ENCODE assay signal across 16 cellular contexts in the genomic region with DNA sequence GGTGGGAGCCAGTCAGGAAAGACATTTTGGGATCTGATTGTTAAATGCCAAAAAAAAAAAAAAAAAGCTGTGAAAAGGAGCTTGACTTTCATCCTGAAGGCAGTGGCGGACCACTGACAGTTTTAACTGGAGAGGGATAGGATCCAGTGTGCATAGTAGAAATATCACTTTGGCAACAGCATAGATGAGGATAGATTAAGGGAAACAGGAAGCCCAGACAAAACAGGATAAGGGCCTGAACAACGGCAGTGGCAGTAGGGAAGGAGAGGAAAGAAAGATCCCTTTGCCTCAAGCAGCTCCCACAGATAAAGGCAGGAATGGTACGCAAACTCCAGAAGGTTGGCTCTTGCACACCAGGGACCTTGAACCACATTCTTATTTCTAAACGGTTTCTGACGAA.
DNase-seq lines count a peak whose midpoint lies in the region; ATAC-seq, FAIRE-seq and TF ChIP-seq lines count a peak whose summit lies in the region.
"Had no signal": no experiment of that assay in that cellular context is flagged by ENCODE, and none has a peak within 500 bp of the region (broad histone marks: within the 10 kb centered on the region; RNA-seq: fewer than 3 reads in every experiment).

No MANE protein-coding gene starts in this region.

- H3K4me2 ChIP-seq in GM23338 (no peak overlapping the region), hepatocyte (peak overlapping the region; percentile 24), smooth muscle cell (peak overlapping the region; percentile 38)

- WGBS in hepatocyte (ENCODE audit: low lambda C conversion rate, missing lambda C conversion rate): 36% methylated on average over 5 of the region's 5 CpGs
- WGBS in smooth muscle cell (ENCODE audit: low lambda C conversion rate): 43% methylated on average over 5 of the region's 5 CpGs

- H2AFZ ChIP-seq in GM23338: no peak overlapping the region
- no peak overlapping the region for H2AFZ ChIP-seq in hepatocyte
- H2AFZ ChIP-seq in smooth muscle cell (ENCODE audit: low read depth): peak overlapping the region; percentile 66

- peak overlapping the region; percentile 16 for H3K9ac ChIP-seq in smooth muscle cell (ENCODE audit: low read depth)

- H3K9me3 ChIP-seq in hepatocyte (ENCODE audit: low read depth): no peaks in the 10 kb centered on the region
- no peaks in the 10 kb centered on the region for H3K9me3 ChIP-seq in smooth muscle cell (replicated peaks; ENCODE audit: low read depth)

- H3K4me1 ChIP-seq in GM23338 (ENCODE audit: insufficient read depth) (no peaks in the 10 kb centered on the region), hepatocyte (ENCODE audit: insufficient read depth) (peaks cover 10% of the 10 kb centered on the region), smooth muscle cell (ENCODE audit: low read depth) (peaks cover 23% of the 10 kb centered on the region)

- no peaks in the 10 kb centered on the region for H3K9me2 ChIP-seq in GM23338 (ENCODE audit: insufficient read depth)
- no peaks in the 10 kb centered on the region for H3K9me2 ChIP-seq in hepatocyte (replicated peaks; ENCODE audit: insufficient read depth)

- H4K20me1 ChIP-seq in GM23338 (replicated peaks; ENCODE audit: insufficient read depth): no peaks in the 10 kb centered on the region
- no peaks in the 10 kb centered on the region for H4K20me1 ChIP-seq in hepatocyte (ENCODE audit: insufficient read depth, poor library complexity, severe bottlenecking)
- H4K20me1 ChIP-seq in smooth muscle cell (ENCODE audit: low read depth): peaks cover 3% of the 10 kb centered on the region

- H3K4me3 ChIP-seq in GM23338: no peak overlapping the region
- no peak overlapping the region for H3K4me3 ChIP-seq in hepatocyte
- H3K4me3 ChIP-seq in smooth muscle cell: no peak overlapping the region
- H3K4me3 ChIP-seq: cardiac muscle cell had no signal

- H3K27ac ChIP-seq in GM23338 (ENCODE audit: low read depth): peak overlapping the region; percentile 57; the same call in 1 of the 2 replicates
- peak overlapping the region; percentile 74 for H3K27ac ChIP-seq in hepatocyte
- peak overlapping the region; percentile 26 for H3K27ac ChIP-seq in smooth muscle cell (ENCODE audit: low read depth)
- H3K27ac ChIP-seq: cardiac muscle cell had no signal

- no peak overlapping the region for H3K4me3 Mint-ChIP-seq in GM23338
- H3K4me3 Mint-ChIP-seq in activated T-helper 2 cell treated with anti-CD3 and anti-CD28 coated beads, Interferon-gamma antibody, Interleukin-2, Interleukin-4, amounts not matched to agents 10 μg/mL and 5 μg/mL and 100 μg/mL, durations not matched to agents 14 hours and 24 hours and 36 hours (ENCODE audit: low read depth): no peak overlapping the region
- H3K4me3 Mint-ChIP-seq: activated CD8-positive, alpha-beta T cell treated with anti-CD3 and anti-CD28 coated beads for 36 hours; activated naive CD4-positive, alpha-beta T cell treated with anti-CD3 and anti-CD28 coated beads for 36 hours; stimulated activated naive CD8-positive, alpha-beta T cell treated with anti-CD3 and anti-CD28 coated beads, Interleukin-15, Interleukin-2, amounts not matched to agents 100 ng/mL and 50 ng/mL, for 24 hours had no signal

- H3K27me3 ChIP-seq in GM23338 (ENCODE audit: insufficient read depth) (no peaks in the 10 kb centered on the region), hepatocyte (no peaks in the 10 kb centered on the region), smooth muscle cell (ENCODE audit: low read depth) (no peaks in the 10 kb centered on the region)
- H3K27me3 ChIP-seq: cardiac muscle cell had no signal

- TF ChIP-seq CTCF in GM23338 (conservative IDR thresholded peaks at IDR 0.05; ENCODE audit: low read depth in 2 of 2): no peak
- no peak for TF ChIP-seq CTCF in hepatocyte (IDR thresholded peaks at IDR 0.05; ENCODE audit: poor library complexity)
- TF ChIP-seq CTCF in smooth muscle cell (IDR thresholded peaks at IDR 0.05; ENCODE audit: borderline replicate concordance, insufficient read depth, poor library complexity, severe bottlenecking): no peak

- peaks cover 4% of the 10 kb centered on the region; the same call in 1 of the 3 replicates for H3K9me3 Mint-ChIP-seq in GM23338
- H3K9me3 Mint-ChIP-seq in activated T-helper 2 cell treated with anti-CD3 and anti-CD28 coated beads, Interferon-gamma antibody, Interleukin-2, Interleukin-4, amounts not matched to agents 10 μg/mL and 5 μg/mL and 100 μg/mL, durations not matched to agents 14 hours and 24 hours and 36 hours: peaks cover 18% of the 10 kb centered on the region
- H3K9me3 Mint-ChIP-seq: activated CD8-positive, alpha-beta T cell treated with anti-CD3 and anti-CD28 coated beads for 36 hours; activated naive CD4-positive, alpha-beta T cell treated with anti-CD3 and anti-CD28 coated beads for 36 hours; stimulated activated naive CD8-positive, alpha-beta T cell treated with anti-CD3 and anti-CD28 coated beads, Interleukin-15, Interleukin-2, amounts not matched to agents 100 ng/mL and 50 ng/mL, for 24 hours had no signal

- no peak overlapping the region; the same call in 1 of the 2 replicates for H3K27ac Mint-ChIP-seq in GM23338
- peak overlapping the region; percentile 34 for H3K27ac Mint-ChIP-seq in activated T-helper 2 cell treated with anti-CD3 and anti-CD28 coated beads, Interferon-gamma antibody, Interleukin-2, Interleukin-4, amounts not matched to agents 10 μg/mL and 5 μg/mL and 100 μg/mL, durations not matched to agents 14 hours and 24 hours and 36 hours
- H3K27ac Mint-ChIP-seq: activated CD8-positive, alpha-beta T cell treated with anti-CD3 and anti-CD28 coated beads for 36 hours; activated naive CD4-positive, alpha-beta T cell treated with anti-CD3 and anti-CD28 coated beads for 36 hours; stimulated activated naive CD8-positive, alpha-beta T cell treated with anti-CD3 and anti-CD28 coated beads, Interleukin-15, Interleukin-2, amounts not matched to agents 100 ng/mL and 50 ng/mL, for 24 hours had no signal

- peaks cover 8% of the 10 kb centered on the region for H3K27me3 Mint-ChIP-seq in GM23338 (ENCODE audit: insufficient read depth, low read depth, poor library complexity)
- H3K27me3 Mint-ChIP-seq in activated T-helper 2 cell treated with anti-CD3 and anti-CD28 coated beads, Interferon-gamma antibody, Interleukin-2, Interleukin-4, amounts not matched to agents 10 μg/mL and 5 μg/mL and 100 μg/mL, durations not matched to agents 14 hours and 24 hours and 36 hours (ENCODE audit: low read depth): no peaks in the 10 kb centered on the region
- H3K27me3 Mint-ChIP-seq: activated CD8-positive, alpha-beta T cell treated with anti-CD3 and anti-CD28 coated beads for 36 hours; stimulated activated naive CD8-positive, alpha-beta T cell treated with anti-CD3 and anti-CD28 coated beads, Interleukin-15, Interleukin-2, amounts not matched to agents 100 ng/mL and 50 ng/mL, for 24 hours had no signal

- H3F3A ChIP-seq in GM23338 (replicated peaks; ENCODE audit: low read depth): no peaks in the 10 kb centered on the region
- H3F3A ChIP-seq in smooth muscle cell (ENCODE audit: low read depth): peaks cover 6% of the 10 kb centered on the region

- H3K4me1 Mint-ChIP-seq in GM23338: peaks cover 16% of the 10 kb centered on the region
- peaks cover 90% of the 10 kb centered on the region for H3K4me1 Mint-ChIP-seq in activated T-helper 2 cell treated with anti-CD3 and anti-CD28 coated beads, Interferon-gamma antibody, Interleukin-2, Interleukin-4, amounts not matched to agents 10 μg/mL and 5 μg/mL and 100 μg/mL, durations not matched to agents 14 hours and 24 hours and 36 hours (ENCODE audit: low read depth)

- DNase-seq in GM23338 (ENCODE audit: low spot score) (peak; percentile 12), hepatocyte (ENCODE audit: low spot score) (no peak), smooth muscle cell (lab: John Stamatoyannopoulos, UW; ENCODE audit: unreplicated experiment) (no peak), ureter (ENCODE audit: low spot score) (no peak), NCI-H748 treated with DMSO at 0.1 percent for 48 hours (lab: John Stamatoyannopoulos, UW) (no peak), GM19239 (ENCODE audit: insufficient read length, low spot score) (no peak)
- DNase-seq in activated T-helper 2 cell treated with anti-CD3 and anti-CD28 coated beads, Interferon-gamma antibody, Interleukin-2, Interleukin-4, amounts not matched to agents 10 μg/mL and 5 μg/mL and 100 μg/mL, durations not matched to agents 14 hours and 24 hours and 36 hours (ENCODE audit: low spot score): no peak
- DNase-seq: activated CD8-positive, alpha-beta T cell treated with anti-CD3 and anti-CD28 coated beads for 36 hours; activated naive CD4-positive, alpha-beta T cell treated with anti-CD3 and anti-CD28 coated beads for 36 hours; MV-4-11; NCI-H446 treated with DMSO at 0.1 percent for 48 hours; T1000 had no signal

- intact Hi-C loops in activated T-helper 2 cell treated with anti-CD3 and anti-CD28 coated beads, Interferon-gamma antibody, Interleukin-2, Interleukin-4, amounts not matched to agents 10 μg/mL and 5 μg/mL and 100 μg/mL, durations not matched to agents 14 hours and 24 hours and 36 hours (cut with micrococcal nuclease): no loop called here

- ATAC-seq in GM23338 (peak; percentile 40), HG03175 (IDR thresholded peaks at IDR 0.05; ENCODE audit: unreplicated experiment) (no peak)
- ATAC-seq: activated CD8-positive, alpha-beta T cell treated with anti-CD3 and anti-CD28 coated beads for 36 hours had no signal

- H3K79me2 ChIP-seq in GM23338 (replicated peaks; ENCODE audit: insufficient read depth) (no peaks in the 10 kb centered on the region), hepatocyte (peaks cover 58% of the 10 kb centered on the region), smooth muscle cell (ENCODE audit: low read depth) (peaks cover 75% of the 10 kb centered on the region)

- no peak for FAIRE-seq in GM19239 (lab: Jason Lieb, UNC)
- FAIRE-seq: RCC 7860 had no signal

- H3K36me3 ChIP-seq in GM23338 (ENCODE audit: insufficient read depth) (no peaks in the 10 kb centered on the region), hepatocyte (replicated peaks; ENCODE audit: insufficient read depth, low read depth) (no peaks in the 10 kb centered on the region), smooth muscle cell (ENCODE audit: low read depth) (no peaks in the 10 kb centered on the region)
- H3K36me3 ChIP-seq: cardiac muscle cell had no signal

- H3K36me3 Mint-ChIP-seq in GM23338 (ENCODE audit: low read depth): no peaks in the 10 kb centered on the region
- H3K36me3 Mint-ChIP-seq in activated T-helper 2 cell treated with anti-CD3 and anti-CD28 coated beads, Interferon-gamma antibody, Interleukin-2, Interleukin-4, amounts not matched to agents 10 μg/mL and 5 μg/mL and 100 μg/mL, durations not matched to agents 14 hours and 24 hours and 36 hours (ENCODE audit: low read depth): peaks cover 67% of the 10 kb centered on the region

TF ChIP-seq in GM23338, 12 proteins besides CTCF, POLR2A, EP300 and RAD21 (continues in another document):
- TF ChIP-seq STAT1 (IDR thresholded peaks at IDR 0.05; ENCODE audit: unreplicated experiment) (no peak), EZH2 (IDR thresholded peaks at IDR 0.05; ENCODE audit: low read depth, unreplicated experiment) (no peak), ZNF331 (CRISPR knock-in tag; IDR thresholded peaks at IDR 0.05; ENCODE audit: low read depth) (no peak), CREB1 (CRISPR knock-in tag; IDR thresholded peaks at IDR 0.05; ENCODE audit: low read depth) (no peak)
